ENCODE assay signal across 15 cellular contexts in the genomic region with DNA sequence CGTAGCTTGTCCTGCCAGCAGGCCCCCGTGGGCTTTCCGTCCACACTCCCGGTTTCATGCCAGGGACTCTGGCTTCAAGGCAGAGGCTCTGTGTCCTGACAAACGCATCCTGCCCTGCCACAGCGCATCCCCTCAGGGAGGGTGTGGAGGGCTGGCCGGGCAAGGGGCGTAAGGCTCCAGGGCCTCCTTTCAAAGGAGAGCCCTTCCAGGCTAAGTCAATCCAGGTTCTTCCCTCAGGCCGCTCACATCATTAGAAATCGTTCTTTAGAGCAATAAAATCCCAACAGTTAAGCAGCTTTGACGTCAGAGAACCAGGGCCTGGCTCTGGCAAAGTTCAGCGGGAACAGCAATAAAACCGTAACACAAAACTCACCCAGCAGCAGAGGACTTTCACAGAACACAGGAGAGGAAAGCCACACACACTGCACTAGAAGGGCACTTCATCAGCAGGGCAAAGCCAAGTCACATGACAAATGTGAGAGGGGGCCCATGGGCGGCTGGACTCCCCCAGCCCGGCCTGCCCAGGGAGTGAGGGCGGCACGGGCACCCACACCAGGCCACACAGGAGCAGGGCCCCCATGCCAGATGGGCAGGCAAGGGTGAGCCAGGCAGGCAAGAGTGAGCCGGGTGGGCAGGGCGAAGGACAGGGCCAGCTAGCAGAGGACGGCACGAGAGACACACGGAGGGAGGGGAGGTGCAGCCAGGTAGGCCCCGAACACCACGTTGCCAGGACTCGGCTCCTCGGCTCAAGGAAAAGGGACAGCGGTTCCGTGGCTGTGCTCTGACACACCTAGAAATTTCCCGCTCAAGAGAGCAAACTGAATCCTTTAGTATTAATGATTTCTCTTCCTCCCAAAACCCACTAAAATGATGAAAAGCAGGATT. TPM values are rescaled to one million over a fixed set of nuclear protein-coding genes. Genes with fewer than 3 reads are reported as not detected.
DNase-seq lines count a peak whose midpoint lies in the region; TF ChIP-seq lines count a peak whose summit lies in the region.
"Had no signal": no experiment of that assay in that cellular context is flagged by ENCODE, and none has a peak within 500 bp of the region (broad histone marks: within the 10 kb centered on the region; RNA-seq: fewer than 3 reads in every experiment).

No MANE protein-coding gene starts in this region.

- H3K36me3 ChIP-seq in urinary bladder (ENCODE audit: insufficient read depth), result no peaks in the 10 kb centered on the region
- H3K36me3 ChIP-seq in PC-9 (ENCODE audit: low read depth), result no peaks in the 10 kb centered on the region

- peaks cover 45% of the 10 kb centered on the region for H3K36me3 Mint-ChIP-seq in nephron progenitor cell (ENCODE audit: low read depth)

- CTCF ChIA-PET in PC-9 (lab: Charles Lee), result no interaction called here

- 67% methylated on average over 29 of the region's 29 CpGs for WGBS in urinary bladder

- H3K27ac Mint-ChIP-seq in nephron progenitor cell, result peak overlapping the region; percentile 94
- H3K27ac Mint-ChIP-seq: activated T-cell treated with anti-CD3 and anti-CD28 coated beads, Interleukin-2, amount 50 U/mL, for 24 hours had no signal

- H3K27me3 Mint-ChIP-seq in nephron progenitor cell (ENCODE audit: low read depth, poor library complexity), result no peaks in the 10 kb centered on the region
- H3K27me3 Mint-ChIP-seq: activated T-cell treated with anti-CD3 and anti-CD28 coated beads, Interleukin-2, amount 50 U/mL, for 24 hours; stimulated activated naive CD8-positive, alpha-beta T cell treated with anti-CD3 and anti-CD28 coated beads, Interleukin-15, amount 100 ng/mL, for 72 hours had no signal

- H2AFZ ChIP-seq in PC-9, result no peak overlapping the region

- no peak overlapping the region for H3K4me2 ChIP-seq in PC-9

- peaks cover 4% of the 10 kb centered on the region for H3K9me3 Mint-ChIP-seq in nephron progenitor cell
- H3K9me3 Mint-ChIP-seq: activated T-cell treated with anti-CD3 and anti-CD28 coated beads, Interleukin-2, amount 50 U/mL, for 24 hours; stimulated activated naive CD8-positive, alpha-beta T cell treated with anti-CD3 and anti-CD28 coated beads, Interleukin-15, amount 100 ng/mL, for 72 hours had no signal

- H3K27me3 ChIP-seq in PC-9 (ENCODE audit: insufficient read depth, low read depth), result no peaks in the 10 kb centered on the region
- H3K27me3 ChIP-seq: neutrophil had no signal

- H3F3A ChIP-seq in PC-9 (ENCODE audit: insufficient read depth, low read depth), result peaks cover 16% of the 10 kb centered on the region

- peaks cover 31% of the 10 kb centered on the region for H3K4me1 Mint-ChIP-seq in nephron progenitor cell

- H3K27ac ChIP-seq in urinary bladder (ENCODE audit: low read depth) (peak overlapping the region; percentile 49), PC-9 (no peak overlapping the region)
- H3K27ac ChIP-seq: neutrophil had no signal

- BruUV-seq in PC-9 (replicated peaks; lab: Mats Ljungman, UMichigan), result no TSS peak

- H3K4me3 ChIP-seq in urinary bladder (ENCODE audit: low read depth, low read length) (no peak overlapping the region), PC-9 (no peak overlapping the region)

- intact Hi-C loops in PC-9 (cut with micrococcal nuclease; ENCODE audit: unreplicated experiment), result no loop called here

- H3K4me1 ChIP-seq in urinary bladder (ENCODE audit: insufficient read depth) (no peaks in the 10 kb centered on the region), PC-9 (replicated peaks; ENCODE audit: insufficient read depth) (no peaks in the 10 kb centered on the region)

- no peaks in the 10 kb centered on the region for H3K9me2 ChIP-seq in PC-9 (ENCODE audit: insufficient read depth)

- DNase-seq in NCI-H2107 treated with DMSO at 0.1 percent for 48 hours (lab: John Stamatoyannopoulos, UW; ENCODE audit: unreplicated experiment), result peak; percentile 44
- DNase-seq in NCI-H2107 (lab: John Stamatoyannopoulos, UW), result no peak
- peak; percentile 31 for DNase-seq in fibroblast of peridontal ligament (ENCODE audit: extremely low read depth)
- peak; percentile 35 for DNase-seq in nephron progenitor cell
- no peak for DNase-seq in hepatic stellate cell (ENCODE audit: low spot score)
- DNase-seq in PC-9, result no peak
- no peak for DNase-seq in NCI-H2029 treated with DMSO at 0.1 percent for 48 hours (lab: John Stamatoyannopoulos, UW)
- DNase-seq: activated T-cell treated with anti-CD3 and anti-CD28 coated beads, Interleukin-2, amount 50 U/mL, for 24 hours; anterior cingulate cortex; DMS153; RPMI8226; stimulated activated CD4-positive, alpha-beta T cell treated with anti-CD3 and anti-CD28 coated beads, Interleukin-4, amount 100 ng/mL, for 1 hour; stimulated activated naive CD8-positive, alpha-beta T cell treated with anti-CD3 and anti-CD28 coated beads, Interleukin-15, amount 100 ng/mL, for 72 hours had no signal

- POLR2A ChIA-PET in PC-9 (lab: Charles Lee; ENCODE audit: unreplicated experiment), result no interaction called here

- H3K4me3 Mint-ChIP-seq in nephron progenitor cell, result peak overlapping the region; percentile 35
- H3K4me3 Mint-ChIP-seq: activated T-cell treated with anti-CD3 and anti-CD28 coated beads, Interleukin-2, amount 50 U/mL, for 24 hours; stimulated activated naive CD8-positive, alpha-beta T cell treated with anti-CD3 and anti-CD28 coated beads, Interleukin-15, amount 100 ng/mL, for 72 hours had no signal

- no peak for TF ChIP-seq CTCF in nephron progenitor cell (IDR thresholded peaks at IDR 0.05)
- TF ChIP-seq CTCF in PC-9 (conservative IDR thresholded peaks at IDR 0.05), result no peak

- 0 out of 2 replicates have a peak, but pooled peaks cover 3% of the 10 kb centered on the region for H4K20me1 ChIP-seq in PC-9 (ENCODE audit: insufficient read depth)

- 0 out of 2 replicates have a peak, but pooled peaks cover 10% of the 10 kb centered on the region for H3K79me2 ChIP-seq in PC-9 (ENCODE audit: low read depth)

- H3K9me3 ChIP-seq in PC-9 (ENCODE audit: insufficient read depth, low read depth), result peaks cover 3% of the 10 kb centered on the region; the same call in 1 of the 2 replicates
- H3K9me3 ChIP-seq: neutrophil had no signal

RNA-seq across cellular contexts. Expression of a gene that starts 52.0 kb away (rescaled TPM):
- total RNA-seq in urinary bladder, result 29.5 TPM
- polyA plus RNA-seq in urinary bladder, result 24.4 TPM
- total RNA-seq in PC-9 (2021), result 61.5 and 79.7 TPM in 2 replicates

Comparison
In these comparisons a context has a peak if more than half of its experiments do, and no peak if none do; other contexts are left out.
1. DNase-seq: peak in NCI-H2107 treated with DMSO at 0.1 percent for 48 hours (single experiment), fibroblast of peridontal ligament (single experiment) and nephron progenitor cell (single experiment); none in NCI-H2107 (single experiment), hepatic stellate cell (single experiment), PC-9 (0 of 2) and NCI-H2029 treated with DMSO at 0.1 percent for 48 hours (single experiment).